Comparison of ENCODE assay signal across 19 cellular contexts in genomic region chr1:101298663-101299062, GRCh38.
A peak's percentile ranks its signal among the peaks of the same experiment; 100 is the strongest.
DNase-seq lines count a peak whose midpoint lies in the region; ATAC-seq, FAIRE-seq and TF ChIP-seq lines count a peak whose summit lies in the region.
"Had no signal": no experiment of that assay in that cellular context is flagged by ENCODE, and none has a peak within 500 bp of the region (broad histone marks: within the 10 kb centered on the region; RNA-seq: fewer than 3 reads in every experiment).

No MANE protein-coding gene starts in this region.

- no peaks in the 10 kb centered on the region for H3K4me1 ChIP-seq in right lobe of liver
- H3K4me1 ChIP-seq in HepG2 (ENCODE audit: insufficient read depth, low read length) = no peaks in the 10 kb centered on the region
- peaks cover 22% of the 10 kb centered on the region for H3K4me1 ChIP-seq in effector memory CD4-positive, alpha-beta T cell (ENCODE audit: control insufficient read depth, insufficient read depth, low read length, poor library complexity, severe bottlenecking)
- H3K4me1 ChIP-seq in upper lobe of left lung = peaks cover 0 to 10% (median 3%) of the 10 kb centered on the region in 4 donors

- no TSS peak for BruUV-seq in HepG2 (replicated peaks; lab: Mats Ljungman, UMichigan)

- H3K4me3 ChIP-seq in right lobe of liver (no peak overlapping the region), HepG2 (replicated peaks in 1 of 3; ENCODE audit: insufficient read depth in 1 of 3, low read depth in 2 of 3, low read length in 3 of 3) (no peak overlapping the region), upper lobe of left lung (no peak overlapping the region)
- no peak overlapping the region for H3K4me3 ChIP-seq in effector memory CD4-positive, alpha-beta T cell (ENCODE audit: insufficient read depth, low read depth, low read length, poor library complexity, severe bottlenecking)
- H3K4me3 ChIP-seq: PC-9 had no signal

- H4K20me1 ChIP-seq in HepG2 (ENCODE audit: insufficient read depth, low read length) = no peaks in the 10 kb centered on the region

- in situ Hi-C loops in HepG2 (cut with HindIII; ENCODE audit: extremely low pct_ligation_motif_present, low pct_unique_long_range_greater_than_20kb) = no loop called here

- H3K27ac ChIP-seq in right lobe of liver (no peak overlapping the region), HepG2 (ENCODE audit: extremely low read length, insufficient read depth, low read length) (no peak overlapping the region), upper lobe of left lung (peak overlapping the region in 3 of 4 donors; percentile 17 to 69 (median 65))
- peak overlapping the region; percentile 39 for H3K27ac ChIP-seq in effector memory CD4-positive, alpha-beta T cell (ENCODE audit: insufficient read depth, low read length, poor library complexity, severe bottlenecking)
- H3K27ac ChIP-seq: PC-9 had no signal

- CTCF ChIA-PET in HepG2 (lab: Yijun Ruan, JAX; ENCODE audit: low intra/inter-chr PET ratio, low total read pairs) = no interaction called here

- H3K36me3 ChIP-seq in right lobe of liver (no peaks in the 10 kb centered on the region), HepG2 (replicated peaks in 1 of 2; ENCODE audit: control insufficient read depth in 1 of 2, insufficient read depth in 2 of 2, low read length in 2 of 2) (no peaks in the 10 kb centered on the region), upper lobe of left lung (no peaks in the 10 kb centered on the region)
- H3K36me3 ChIP-seq in effector memory CD4-positive, alpha-beta T cell (ENCODE audit: control insufficient read depth, insufficient read depth, low read length) = no peaks in the 10 kb centered on the region

- POLR2A ChIA-PET in HepG2 (lab: Yijun Ruan, JAX) = no interaction called here

- no peaks in the 10 kb centered on the region for H3K79me2 ChIP-seq in HepG2 (ENCODE audit: insufficient read depth, low read length)

- H2AFZ ChIP-seq in HepG2 (ENCODE audit: low read length) = no peak overlapping the region
- H2AFZ ChIP-seq: PC-9 had no signal

- TF ChIP-seq EP300 in HepG2 (IDR thresholded peaks at IDR 0.05; ENCODE audit: low read depth in 2 of 2, low read length in 2 of 2) (no peak), HepG2 (CRISPR knock-in tag; IDR thresholded peaks at IDR 0.05; ENCODE audit: borderline replicate concordance) (no peak), upper lobe of left lung (IDR thresholded peaks at IDR 0.05) (peak in 2 of 4 donors; percentile 76 to 87)

- H3K9me3 ChIP-seq in right lobe of liver = no peaks in the 10 kb centered on the region
- H3K9me3 ChIP-seq in HepG2 (ENCODE audit: low read length) = no peaks in the 10 kb centered on the region
- no peaks in the 10 kb centered on the region for H3K9me3 ChIP-seq in effector memory CD4-positive, alpha-beta T cell (ENCODE audit: control insufficient read depth, low read length)
- no peaks in the 10 kb centered on the region for H3K9me3 ChIP-seq in upper lobe of left lung

- no peak for TF ChIP-seq RAD21 in HepG2 (CRISPR knock-in tag; IDR thresholded peaks at IDR 0.05)

- peak; percentile 35 to 50 for ATAC-seq in activated CD4-positive, CD25-positive, alpha-beta regulatory T cell treated with anti-CD3 and anti-CD28 coated beads, Interleukin-2, amount 50 U/mL, for 24 hours
- ATAC-seq in right lobe of liver = peak; percentile 28 to 65 (median 44)
- ATAC-seq in HepG2 = no peak
- no peak for ATAC-seq in upper lobe of left lung (ENCODE audit: low FRiP score in 2 of 2)
- no peak for ATAC-seq in GM19467 (IDR thresholded peaks at IDR 0.05; ENCODE audit: unreplicated experiment)

- H3K4me2 ChIP-seq in HepG2 (ENCODE audit: low read depth, low read length) = no peak overlapping the region
- H3K4me2 ChIP-seq: PC-9 had no signal

- no peak for FAIRE-seq in HepG2 (lab: Jason Lieb, UNC)
- FAIRE-seq: GM19239, H54 had no signal

- TF ChIP-seq CTCF in right lobe of liver (IDR thresholded peaks at IDR 0.05) = no peak
- no peak for TF ChIP-seq CTCF in HepG2 (CRISPR knock-in tag; IDR thresholded peaks at IDR 0.05)
- no peak for TF ChIP-seq CTCF in upper lobe of left lung (IDR thresholded peaks at IDR 0.05)

- TF ChIP-seq POLR2A in right lobe of liver (IDR thresholded peaks at IDR 0.05) (no peak), HepG2 (IDR thresholded peaks at IDR 0.05; ENCODE audit: insufficient read depth in 1 of 2, low read depth in 2 of 2, low read length in 2 of 2) (no peak), upper lobe of left lung (IDR thresholded peaks at IDR 0.05) (no peak)

- 36% methylated on average over 3 of the region's 3 CpGs for WGBS in right lobe of liver (ENCODE audit: insufficient coverage, low coverage, low lambda C conversion rate, missing lambda C conversion rate)
- WGBS in HepG2 (ENCODE audit: low lambda C conversion rate) = 29% methylated on average over 3 of the region's 3 CpGs
- WGBS in upper lobe of left lung, 2 donors = 36 to 63% methylated on average over 3 of the region's 3 CpGs

- intact Hi-C loops in right lobe of liver (cut with DNase I) (no loop called here), HepG2 (cut with micrococcal nuclease; ENCODE audit: unreplicated experiment) (no loop called here)

- H3K27me3 ChIP-seq in right lobe of liver = no peaks in the 10 kb centered on the region
- H3K27me3 ChIP-seq in HepG2 (ENCODE audit: control insufficient read depth in 1 of 2, insufficient read depth in 2 of 2, low read length in 2 of 2) = no peaks in the 10 kb centered on the region
- H3K27me3 ChIP-seq in effector memory CD4-positive, alpha-beta T cell (replicated peaks; ENCODE audit: control insufficient read depth, insufficient read depth, low read length, poor library complexity, severe bottlenecking) = no peaks in the 10 kb centered on the region
- no peaks in the 10 kb centered on the region for H3K27me3 ChIP-seq in upper lobe of left lung

- DNase-seq in activated CD4-positive, CD25-positive, alpha-beta regulatory T cell (lab: John Stamatoyannopoulos, UW) = no peak
- no peak for DNase-seq in right lobe of liver
- no peak for DNase-seq in HepG2 (ENCODE audit: low spot score)
- no peak for DNase-seq in effector memory CD4-positive, alpha-beta T cell
- no peak for DNase-seq in upper lobe of left lung
- DNase-seq in NCI-H1105 (lab: John Stamatoyannopoulos, UW) = no peak
- DNase-seq: 8988T, DMS153, HFFc6, KBM-7, NCI-H146, NCI-H2081, NCI-H510A, NCI-H774, PC-9 had no signal

- H3K9ac ChIP-seq in HepG2 (ENCODE audit: insufficient read depth, low read depth, low read length) = no peak overlapping the region

TF ChIP-seq in HepG2, 621 proteins besides CTCF, POLR2A, EP300 and RAD21 (continues in another document):
- no peak for TF ChIP-seq ZNF44 (CRISPR knock-in tag; IDR thresholded peaks at IDR 0.05)
- no peak for TF ChIP-seq HOXA5 (CRISPR knock-in tag; IDR thresholded peaks at IDR 0.05)
- TF ChIP-seq ZNF75D (CRISPR knock-in tag; IDR thresholded peaks at IDR 0.05; ENCODE audit: borderline replicate concordance) = no peak
- TF ChIP-seq NBN (conservative IDR thresholded peaks at IDR 0.05) = no peak
- no peak for TF ChIP-seq MTA3 (CRISPR knock-in tag; IDR thresholded peaks at IDR 0.05)
- no peak for TF ChIP-seq STAG1 (CRISPR knock-in tag; IDR thresholded peaks at IDR 0.05)
- TF ChIP-seq ZNF564 (CRISPR knock-in tag; IDR thresholded peaks at IDR 0.05) = no peak

Comparison
In these comparisons a context has a peak if more than half of its experiments do, and no peak if none do; other contexts are left out.
1. ATAC-seq: peak in activated CD4-positive, CD25-positive, alpha-beta regulatory T cell treated with anti-CD3 and anti-CD28 coated beads, Interleukin-2, amount 50 U/mL, for 24 hours (2 of 2) and right lobe of liver (4 of 4); none in HepG2 (single experiment), upper lobe of left lung (0 of 2) and GM19467 (single experiment).
2. H3K27ac ChIP-seq: peak in effector memory CD4-positive, alpha-beta T cell (single experiment) and upper lobe of left lung (3 of 4); none in right lobe of liver (0 of 3) and HepG2 (single experiment).